In the genomic region with DNA sequence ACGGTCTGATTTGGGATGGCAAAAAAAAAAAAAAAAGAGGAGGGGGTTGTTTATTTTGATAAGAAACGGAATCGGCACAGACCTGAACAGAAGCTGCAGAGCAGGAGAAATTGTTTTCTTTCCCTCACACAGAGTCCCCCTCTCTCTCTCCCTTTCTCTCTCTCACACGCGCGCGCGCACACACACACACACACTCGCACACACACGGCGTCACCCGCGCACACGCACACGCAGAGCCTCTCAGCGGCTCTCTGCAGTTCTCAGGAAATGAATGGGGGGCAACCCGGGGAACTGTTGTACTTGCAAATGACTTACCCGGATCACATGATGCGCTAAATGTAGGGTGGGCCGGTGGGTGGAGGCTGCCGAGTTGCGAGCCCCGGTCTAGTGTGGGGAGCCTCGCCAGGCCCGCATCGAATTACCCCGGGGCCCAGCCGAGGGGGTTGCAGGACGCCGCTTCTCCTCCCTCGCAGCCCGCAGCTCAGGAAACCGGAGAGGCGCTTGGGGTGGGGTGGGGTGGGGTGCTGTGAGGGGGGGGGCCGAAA, we compare ENCODE assay signal across 8 cellular contexts. TPM values are rescaled to one million over a fixed set of nuclear protein-coding genes. Genes with fewer than 3 reads are reported as not detected.
A peak's percentile ranks its signal among the peaks of the same experiment; 100 is the strongest.
DNase-seq lines count a peak whose midpoint lies in the region; ATAC-seq and TF ChIP-seq lines count a peak whose summit lies in the region.

No MANE protein-coding gene starts in this region.

- H3K27ac ChIP-seq in iPS DF 6.9 (ENCODE audit: low read length), result no peak overlapping the region

- no peaks in the 10 kb centered on the region for H3K9me3 ChIP-seq in iPS DF 6.9 (ENCODE audit: control insufficient read depth, insufficient read depth, low read length)

- no CpG with 5 or more reads among the region's 35 CpGs for WGBS in iPS DF 6.9 (ENCODE audit: insufficient coverage, insufficient read length)

- no peak for TF ChIP-seq CTCF in astrocyte of the cerebellum (IDR thresholded peaks at IDR 0.05; ENCODE audit: low read depth, low read length, missing control alignments)

- no peaks in the 10 kb centered on the region for H3K36me3 ChIP-seq in iPS DF 6.9 (ENCODE audit: control insufficient read depth, insufficient read depth, low read length)

- intact Hi-C loops in sciatic nerve (cut with DNase I), result no loop called here

- in situ Hi-C loops in astrocyte of the cerebellum (cut with HindIII; ENCODE audit: low sequenced_read_pairs), result loop anchor here (25.0 kb wide), 1 partner anchor 1104 kb away; no protein-coding TSS in a partner anchor

- no peaks in the 10 kb centered on the region for H3K4me1 ChIP-seq in iPS DF 6.9 (ENCODE audit: control insufficient read depth, insufficient read depth, low read length)

- peak overlapping the region; percentile 70 for H3K4me3 ChIP-seq in astrocyte of the cerebellum (ENCODE audit: low read depth, low read length)
- H3K4me3 ChIP-seq in iPS DF 6.9 (ENCODE audit: low read length), result peak overlapping the region; percentile 99; the same call in 1 of the 2 replicates

- TF ChIP-seq POLR2A in GM15510 (IDR thresholded peaks at IDR 0.05; ENCODE audit: borderline replicate concordance, extremely low read depth, insufficient read length) (peak; percentile 87), erythroblast (IDR thresholded peaks at IDR 0.05; ENCODE audit: low read length) (no peak)

- peak; percentile 47 for ATAC-seq in HG02678 (IDR thresholded peaks at IDR 0.05; ENCODE audit: unreplicated experiment)
- ATAC-seq in sciatic nerve, result peak; percentile 83

- peak; percentile 58 for DNase-seq in NCI-H1417 treated with DMSO at 0.1 percent for 48 hours (lab: John Stamatoyannopoulos, UW)
- peak; percentile 87 for DNase-seq in T-helper 22 cell (ENCODE audit: low read depth)
- DNase-seq in astrocyte of the cerebellum (ENCODE audit: low read depth), result peak; percentile 92
- peak; percentile 54 for DNase-seq in iPS DF 6.9 (ENCODE audit: low read depth, low spot score)
- peak; percentile 91 for DNase-seq in sciatic nerve (ENCODE audit: low spot score)
- no peak for DNase-seq in erythroblast (lab: John Stamatoyannopoulos, UW)

- no peaks in the 10 kb centered on the region for H3K27me3 ChIP-seq in iPS DF 6.9 (ENCODE audit: control insufficient read depth, insufficient read depth, low read length)

RNA-seq across cellular contexts. Expression of a gene that starts 0.5 kb away (rescaled TPM):
- total RNA-seq in sciatic nerve, result 22.4 TPM

Comparison
In these comparisons a context has a peak if more than half of its experiments do, and no peak if none do; other contexts are left out.
1. DNase-seq: peak in NCI-H1417 treated with DMSO at 0.1 percent for 48 hours (single experiment), T-helper 22 cell (single experiment), astrocyte of the cerebellum (single experiment), iPS DF 6.9 (single experiment) and sciatic nerve (single experiment); none in erythroblast (0 of 2).